ENCODE assay signal across 1 cellular context in genomic region chr2:74481961-74482800, GRCh38.
TF ChIP-seq lines count a peak whose summit lies in the region.

No MANE protein-coding gene starts in this region.

TF ChIP-seq in HepG2, 621 proteins besides CTCF, POLR2A, EP300 and RAD21 (continued from another document and continues in another):
- TF ChIP-seq LRRFIP1 (CRISPR knock-in tag; conservative IDR thresholded peaks at IDR 0.05) (no peak), ATF7-NPFF (CRISPR knock-in tag; IDR thresholded peaks at IDR 0.05; ENCODE audit: low read depth) (peak; percentile 75; the same call in 1 of the 2 replicates), ZNF503 (CRISPR knock-in tag; IDR thresholded peaks at IDR 0.05) (peak; percentile 58; the same call in 1 of the 2 replicates), ZBTB37 (CRISPR knock-in tag; IDR thresholded peaks at IDR 0.05) (no peak), ZNF615 (CRISPR knock-in tag; IDR thresholded peaks at IDR 0.05; ENCODE audit: borderline replicate concordance) (no peak), DPF2 (CRISPR knock-in tag; IDR thresholded peaks at IDR 0.05; ENCODE audit: borderline replicate concordance, low read depth) (no peak), TGIF2 (CRISPR knock-in tag; IDR thresholded peaks at IDR 0.05) (0 out of 2 replicates have a peak, but pooled peaks have one; percentile 19), ZNF713 (CRISPR knock-in tag; IDR thresholded peaks at IDR 0.05) (no peak; the same call in 1 of the 2 replicates), ZNF280B (CRISPR knock-in tag; IDR thresholded peaks at IDR 0.05; ENCODE audit: borderline replicate concordance) (no peak), ZNF282 (IDR thresholded peaks at IDR 0.05; ENCODE audit: partially characterized antibody) (no peak), MYNN (CRISPR knock-in tag; IDR thresholded peaks at IDR 0.05; ENCODE audit: low read depth) (no peak), SOX13 (IDR thresholded peaks at IDR 0.05) (no peak), SOX13 (CRISPR knock-in tag; conservative IDR thresholded peaks at IDR 0.05 in 1 of 2, IDR thresholded peaks at IDR 0.05 in 1 of 2) (0 out of 4 replicates have a peak, but pooled peaks of 1 of the 2 experiments have one; percentile 21), ZNF331 (CRISPR knock-in tag; IDR thresholded peaks at IDR 0.05) (no peak), ZNF136 (CRISPR knock-in tag; IDR thresholded peaks at IDR 0.05; ENCODE audit: low read depth) (no peak), NR2C2 (CRISPR knock-in tag; IDR thresholded peaks at IDR 0.05; ENCODE audit: borderline replicate concordance) (no peak), MBNL3 (CRISPR knock-in tag; conservative IDR thresholded peaks at IDR 0.05) (no peak), HMG20A (CRISPR knock-in tag; IDR thresholded peaks at IDR 0.05; ENCODE audit: borderline replicate concordance) (no peak), ZXDC (CRISPR knock-in tag; IDR thresholded peaks at IDR 0.05) (peak; percentile 18), PHF8 (CRISPR knock-in tag; IDR thresholded peaks at IDR 0.05) (no peak; the same call in 1 of the 2 replicates), ZNF616 (CRISPR knock-in tag; IDR thresholded peaks at IDR 0.05; ENCODE audit: low read depth) (peak; percentile 53; the same call in 1 of the 2 replicates), BATF2 (CRISPR knock-in tag; IDR thresholded peaks at IDR 0.05) (0 out of 2 replicates have a peak, but pooled peaks have one; percentile 55), ZNF883 (CRISPR knock-in tag; IDR thresholded peaks at IDR 0.05; ENCODE audit: not compliant biosample characterization) (peak; percentile 80), ZNF382 (CRISPR knock-in tag; IDR thresholded peaks at IDR 0.05; ENCODE audit: borderline replicate concordance) (no peak), ZNF20 (CRISPR knock-in tag; IDR thresholded peaks at IDR 0.05) (peak; percentile 62; the same call in 1 of the 2 replicates), CEBPZ (IDR thresholded peaks at IDR 0.05; ENCODE audit: low read length) (no peak), ZNF280D (CRISPR knock-in tag; IDR thresholded peaks at IDR 0.05) (no peak), ZNF143 (CRISPR knock-in tag; IDR thresholded peaks at IDR 0.05) (no peak; the same call in 1 of the 2 replicates), ZNF484 (CRISPR knock-in tag; IDR thresholded peaks at IDR 0.05; ENCODE audit: borderline replicate concordance, low read depth) (peak; percentile 92), ARID5B (CRISPR knock-in tag; IDR thresholded peaks at IDR 0.05) (no peak; the same call in 1 of the 2 replicates)
